In genomic region chr6:27141013-27141412, GRCh38 we compare ENCODE assay signal across 14 cellular contexts.
DNase-seq lines count a peak whose midpoint lies in the region; ATAC-seq, FAIRE-seq and TF ChIP-seq lines count a peak whose summit lies in the region.
"Had no signal": no experiment of that assay in that cellular context is flagged by ENCODE, and none has a peak within 500 bp of the region (broad histone marks: within the 10 kb centered on the region; RNA-seq: fewer than 3 reads in every experiment).

No MANE protein-coding gene starts in this region.

- H2BK120ac ChIP-seq in H1 (replicated peaks; ENCODE audit: low read depth, low read length) = no peak overlapping the region

- H4K5ac ChIP-seq in H1 (ENCODE audit: insufficient read length, low read depth, low read length) = peak overlapping the region; percentile 96

- no peak overlapping the region; the same call in 1 of the 2 replicates for H3K18ac ChIP-seq in H1 (ENCODE audit: extremely low read depth, low read length)

- H3K27me3 Mint-ChIP-seq in stimulated activated naive CD8-positive, alpha-beta T cell treated with anti-CD3 and anti-CD28 coated beads, Interleukin-15, Interleukin-2, amounts not matched to agents 100 ng/mL and 50 ng/mL, for 24 hours = no peaks in the 10 kb centered on the region
- H3K27me3 Mint-ChIP-seq in type B pancreatic cell = no peaks in the 10 kb centered on the region

- no peaks in the 10 kb centered on the region for H3K79me1 ChIP-seq in H1 (ENCODE audit: low read depth, low read length)

- H2BK12ac ChIP-seq in H1 (ENCODE audit: low read depth, low read length) = no peak overlapping the region

- BruUV-seq in OCI-LY7 (replicated peaks; lab: Mats Ljungman, UMichigan) = no TSS peak

- no peaks in the 10 kb centered on the region for H3K9me2 ChIP-seq in OCI-LY7 (ENCODE audit: insufficient read depth, low read length)

- H3K56ac ChIP-seq in H1 (replicated peaks; ENCODE audit: insufficient read length, low read depth, low read length) = no peak overlapping the region

- peak overlapping the region; percentile 75 for H3K4me2 ChIP-seq in OCI-LY7 (ENCODE audit: low read length)
- peak overlapping the region; percentile 58 to 63 for H3K4me2 ChIP-seq in H1 (ENCODE audit: insufficient read depth in 1 of 2, low read depth in 2 of 2, low read length in 2 of 2)

- peak overlapping the region; percentile 58 for H3K27ac Mint-ChIP-seq in stimulated activated naive CD8-positive, alpha-beta T cell treated with anti-CD3 and anti-CD28 coated beads, Interleukin-15, Interleukin-2, amounts not matched to agents 100 ng/mL and 50 ng/mL, for 24 hours
- H3K27ac Mint-ChIP-seq in type B pancreatic cell = peak overlapping the region; percentile 63

- H3K36me3 ChIP-seq in OCI-LY7 (ENCODE audit: insufficient read depth, low read length) = 0 out of 2 replicates have a peak, but pooled peaks cover 3% of the 10 kb centered on the region
- peaks cover 0 to 5% (median 0%) of the 10 kb centered on the region in 4 experiments; a peak in 1 of 8 replicates for H3K36me3 ChIP-seq in H1 (ENCODE audit: control insufficient read depth in 2 of 4, insufficient read depth in 4 of 4, low read length in 3 of 4)
- H3K36me3 ChIP-seq: colonic mucosa, right lobe of liver had no signal

- no peak overlapping the region for H3K4ac ChIP-seq in H1 (replicated peaks; ENCODE audit: insufficient read length, low read depth, low read length)

- H2BK20ac ChIP-seq in H1 (ENCODE audit: low read length) = no peak overlapping the region

- no peak for TF ChIP-seq RAD21 in H1 (IDR thresholded peaks at IDR 0.05 in 1 of 2, conservative IDR thresholded peaks at IDR 0.05 in 1 of 2; ENCODE audit: low read depth in 2 of 2, low read length in 2 of 2)

- CTCF ChIA-PET in OCI-LY7 (lab: Charles Lee; ENCODE audit: unreplicated experiment) (no interaction called here), H1 (lab: Charles Lee; ENCODE audit: partially characterized antibody) (no interaction called here)

- WGBS in H1 (ENCODE audit: extremely low coverage in 1 of 2, insufficient coverage in 1 of 2, insufficient read length in 1 of 2, insufficient replicate concordance in 2 of 2, low coverage in 1 of 2, low lambda C conversion rate in 2 of 2, missing lambda C conversion rate in 1 of 2), 2 experiments = 27% methylated on average over 4 of the region's 4 CpGs; no CpG with 5 or more reads in 1 of the 2 experiments

- H3K14ac ChIP-seq in H1 (ENCODE audit: insufficient read length) = no peak overlapping the region

- H4K91ac ChIP-seq in H1 (replicated peaks; ENCODE audit: insufficient read length, low read length) = no peak overlapping the region

- H2AK5ac ChIP-seq in H1 (ENCODE audit: low read depth, low read length) = no peak overlapping the region

- H3K27ac ChIP-seq in OCI-LY7 (ENCODE audit: low read depth, low read length, poor library complexity, severe bottlenecking) (peak overlapping the region; percentile 99), H1 (ENCODE audit: low read depth, low read length) (no peak overlapping the region)
- H3K27ac ChIP-seq: C4-2B, colonic mucosa, right lobe of liver had no signal

- H3K79me2 ChIP-seq in OCI-LY7 (ENCODE audit: insufficient read depth, low read depth, low read length) (peaks cover 34% of the 10 kb centered on the region; the same call in 1 of the 2 replicates), H1 (ENCODE audit: control insufficient read depth in 1 of 2, insufficient read depth in 2 of 2, low read length in 2 of 2) (peaks cover 0 to 50% of the 10 kb centered on the region in 2 experiments; a peak in 2 of 4 replicates)

- H3K9me3 Mint-ChIP-seq in stimulated activated naive CD8-positive, alpha-beta T cell treated with anti-CD3 and anti-CD28 coated beads, Interleukin-15, Interleukin-2, amounts not matched to agents 100 ng/mL and 50 ng/mL, for 24 hours = no peaks in the 10 kb centered on the region
- no peaks in the 10 kb centered on the region for H3K9me3 Mint-ChIP-seq in type B pancreatic cell

- no peak for ATAC-seq in stimulated activated naive CD8-positive, alpha-beta T cell treated with anti-CD3 and anti-CD28 coated beads, Interleukin-15, Interleukin-2, amounts not matched to agents 100 U/mL and 50 U/mL, for 24 hours
- ATAC-seq in HG02870 (IDR thresholded peaks at IDR 0.05; ENCODE audit: unreplicated experiment) = no peak
- ATAC-seq: right lobe of liver had no signal

- peaks cover 73% of the 10 kb centered on the region for H3K4me1 ChIP-seq in OCI-LY7 (ENCODE audit: insufficient read depth, low read length, poor library complexity, severe bottlenecking)
- peaks cover 0 to 13% (median 3%) of the 10 kb centered on the region in 4 experiments; a peak in 5 of 7 replicates for H3K4me1 ChIP-seq in H1 (replicated peaks in 1 of 4; ENCODE audit: control insufficient read depth in 3 of 4, insufficient read depth in 4 of 4, low read length in 3 of 4)
- H3K4me1 ChIP-seq: colonic mucosa had no signal

- FAIRE-seq in H1 (lab: Jason Lieb, UNC) = no peak
- no peak for FAIRE-seq in GM12892 (lab: Jason Lieb, UNC)
- FAIRE-seq: GM12891 had no signal

- H3K4me3 ChIP-seq in OCI-LY7 (ENCODE audit: low read depth, low read length, poor library complexity, severe bottlenecking) (peak overlapping the region; percentile 77), H1 (ENCODE audit: extremely low read depth in 1 of 4, insufficient read depth in 2 of 4, low read depth in 3 of 4, low read length in 4 of 4) (peak overlapping the region; percentile 30 to 95 (median 48))
- H3K4me3 ChIP-seq: colonic mucosa, right lobe of liver had no signal

- H3K27me3 ChIP-seq in H1 (replicated peaks in 1 of 4; ENCODE audit: control insufficient read depth in 3 of 4, extremely low read depth in 1 of 4, insufficient read depth in 3 of 4, low read length in 3 of 4) = no peaks in the 10 kb centered on the region
- H3K27me3 ChIP-seq: colonic mucosa, right lobe of liver had no signal

- TF ChIP-seq POLR2A in H1 (IDR thresholded peaks at IDR 0.05; ENCODE audit: control extremely low read depth in 1 of 2, low read depth in 2 of 2, low read length in 2 of 2) (no peak), GM12892 (IDR thresholded peaks at IDR 0.05; ENCODE audit: low read depth, low read length) (no peak)

- H4K20me1 ChIP-seq in OCI-LY7 (ENCODE audit: insufficient read depth, low read length) = no peaks in the 10 kb centered on the region
- no peaks in the 10 kb centered on the region for H4K20me1 ChIP-seq in H1 (replicated peaks in 1 of 2; ENCODE audit: control insufficient read depth in 1 of 2, insufficient read depth in 2 of 2, low read length in 2 of 2)

- no peak overlapping the region for H4K8ac ChIP-seq in H1 (ENCODE audit: extremely low read depth, insufficient read depth, low read length)

- peaks cover 4% of the 10 kb centered on the region for H3K23me2 ChIP-seq in H1 (ENCODE audit: low read depth, low read length)

- TF ChIP-seq EP300 in H1 (IDR thresholded peaks at IDR 0.05; ENCODE audit: borderline replicate concordance in 1 of 2, low read depth in 2 of 2, low read length in 2 of 2) = no peak

- peak overlapping the region; percentile 65 for H3K4me3 Mint-ChIP-seq in stimulated activated naive CD8-positive, alpha-beta T cell treated with anti-CD3 and anti-CD28 coated beads, Interleukin-15, Interleukin-2, amounts not matched to agents 100 ng/mL and 50 ng/mL, for 24 hours
- H3K4me3 Mint-ChIP-seq in type B pancreatic cell = peak overlapping the region; percentile 80

- no peak for TF ChIP-seq CTCF in OCI-LY7 (conservative IDR thresholded peaks at IDR 0.05; ENCODE audit: low read length)
- no peak for TF ChIP-seq CTCF in H1 (IDR thresholded peaks at IDR 0.05; ENCODE audit: control extremely low read depth in 1 of 3, insufficient read depth in 1 of 3, low read depth in 1 of 3, low read length in 3 of 3)
- no peak for TF ChIP-seq CTCF in type B pancreatic cell (conservative IDR thresholded peaks at IDR 0.05)

- H2BK5ac ChIP-seq in H1 (ENCODE audit: low read depth, low read length) = no peak overlapping the region

- intact Hi-C loops in OCI-LY7 (cut with micrococcal nuclease; ENCODE audit: unreplicated experiment) = loop anchor here (10.0 kb wide), 1 partner anchor 1756 kb away; no protein-coding TSS in a partner anchor

- DNase-seq in stimulated activated naive CD8-positive, alpha-beta T cell treated with anti-CD3 and anti-CD28 coated beads, Interleukin-15, Interleukin-2, amounts not matched to agents 100 U/mL and 50 U/mL, for 24 hours = no peak
- DNase-seq in OCI-LY7 (ENCODE audit: low spot score) (peak; percentile 58), H1 (ENCODE audit: low read depth in 1 of 2, low spot score in 2 of 2) (no peak), type B pancreatic cell (ENCODE audit: extremely low spot score, unreplicated experiment) (no peak), DMS79 treated with DMSO at 0.1 percent for 48 hours (lab: John Stamatoyannopoulos, UW) (no peak), GM12892 (ENCODE audit: insufficient read length) (no peak)
- DNase-seq: colonic mucosa, KG1, NCI-H526 treated with DMSO at 0.1 percent for 48 hours, right lobe of liver had no signal

- peaks cover 4% of the 10 kb centered on the region for H3K36me3 Mint-ChIP-seq in stimulated activated naive CD8-positive, alpha-beta T cell treated with anti-CD3 and anti-CD28 coated beads, Interleukin-15, Interleukin-2, amounts not matched to agents 100 ng/mL and 50 ng/mL, for 24 hours (ENCODE audit: low read depth)
- H3K36me3 Mint-ChIP-seq in type B pancreatic cell = no peaks in the 10 kb centered on the region

- H2AFZ ChIP-seq in OCI-LY7 (ENCODE audit: low read length) (no peak overlapping the region; the same call in 1 of the 2 replicates), H1 (ENCODE audit: low read length) (no peak overlapping the region)

- peak overlapping the region in 3 of 4 experiments; percentile 39 to 70 (median 42); a peak in 2 of 7 replicates for H3K9ac ChIP-seq in H1 (replicated peaks in 1 of 4; ENCODE audit: extremely low read depth in 1 of 4, low read depth in 3 of 4, low read length in 3 of 4)

- no peak overlapping the region for H2BK15ac ChIP-seq in H1 (ENCODE audit: low read length)

- H3K23ac ChIP-seq in H1 (ENCODE audit: insufficient read length) = no peak overlapping the region

- H3K9me3 ChIP-seq in OCI-LY7 (ENCODE audit: low read length) (no peaks in the 10 kb centered on the region), H1 (ENCODE audit: insufficient read depth in 2 of 2, low read depth in 1 of 2, low read length in 1 of 2) (no peaks in the 10 kb centered on the region)
- H3K9me3 ChIP-seq: colonic mucosa, right lobe of liver had no signal

- POLR2A ChIA-PET in OCI-LY7 (lab: Charles Lee) (interaction anchor here (0.7 to 5.4 kb wide), 5 partner anchors 9 to 1759 kb away, joined by 3 to 66 read pairs (median 10); a partner anchor contains a TSS), H1 (lab: Charles Lee; ENCODE audit: partially characterized antibody) (interaction anchor here (1.0 to 21.6 kb wide), 7 partner anchors 10 to 1119 kb away, joined by 3 to 824 read pairs (median 6); a partner anchor contains a TSS)

- peaks cover 58% of the 10 kb centered on the region for H3K4me1 Mint-ChIP-seq in stimulated activated naive CD8-positive, alpha-beta T cell treated with anti-CD3 and anti-CD28 coated beads, Interleukin-15, Interleukin-2, amounts not matched to agents 100 ng/mL and 50 ng/mL, for 24 hours (ENCODE audit: low read depth)
- H3K4me1 Mint-ChIP-seq in type B pancreatic cell (ENCODE audit: unreplicated experiment) = peaks cover 22% of the 10 kb centered on the region

TF ChIP-seq in H1, 55 proteins besides CTCF, POLR2A, EP300 and RAD21:
- peak; percentile 22 for TF ChIP-seq TAF7 (optimal IDR thresholded peaks at IDR 0.05; ENCODE audit: borderline replicate concordance, low read depth, low read length)
- no peak for TF ChIP-seq RFX5 (IDR thresholded peaks at IDR 0.05; ENCODE audit: borderline replicate concordance, low read depth, low read length)
TF ChIP-seq in H1: peak in this region for 1.
